1 cellular context compared by ENCODE assay signal in the genomic region with DNA sequence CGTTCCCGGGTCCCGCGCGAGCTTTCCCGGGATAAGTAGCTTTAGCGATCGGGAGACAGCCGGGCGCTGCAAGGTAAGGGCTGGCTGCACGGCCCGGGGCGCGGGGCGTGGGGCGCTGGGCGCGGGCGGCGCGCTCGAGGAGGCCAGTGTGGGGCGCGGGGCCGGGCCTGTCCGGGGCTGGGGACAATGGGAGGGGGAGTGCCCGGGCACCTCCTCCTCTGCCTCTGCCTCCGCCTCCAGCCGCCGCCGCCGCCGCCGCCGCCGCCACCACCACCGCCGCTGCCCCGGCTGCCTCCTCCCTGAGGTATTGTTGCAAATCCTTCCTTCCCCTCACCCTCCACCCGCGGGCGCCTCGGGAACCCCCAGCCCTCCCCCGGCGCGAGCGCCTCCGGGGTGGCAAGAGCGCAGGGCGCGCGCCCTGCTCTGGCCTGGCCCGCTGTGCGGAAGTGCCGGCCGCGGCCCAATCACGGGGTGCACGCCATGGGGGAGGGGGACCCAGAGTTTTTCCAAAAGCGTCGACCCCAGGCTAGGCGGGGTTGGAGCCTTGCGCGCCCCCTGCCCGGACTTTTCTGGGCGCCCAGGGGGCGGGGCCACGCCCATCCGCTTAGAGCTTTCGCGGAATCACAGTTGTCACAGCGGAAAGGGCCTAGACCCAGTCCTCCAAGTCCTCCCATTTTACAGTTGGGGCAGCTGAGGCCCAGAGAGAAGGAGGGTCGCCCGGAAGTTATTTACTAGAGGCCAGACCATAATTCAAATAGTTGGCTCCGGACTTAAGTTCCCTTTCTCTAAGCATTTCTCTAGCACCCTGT.
A peak's percentile ranks its signal among the peaks of the same experiment; 100 is the strongest.
TF ChIP-seq lines count a peak whose summit lies in the region.

A gene with protein sequence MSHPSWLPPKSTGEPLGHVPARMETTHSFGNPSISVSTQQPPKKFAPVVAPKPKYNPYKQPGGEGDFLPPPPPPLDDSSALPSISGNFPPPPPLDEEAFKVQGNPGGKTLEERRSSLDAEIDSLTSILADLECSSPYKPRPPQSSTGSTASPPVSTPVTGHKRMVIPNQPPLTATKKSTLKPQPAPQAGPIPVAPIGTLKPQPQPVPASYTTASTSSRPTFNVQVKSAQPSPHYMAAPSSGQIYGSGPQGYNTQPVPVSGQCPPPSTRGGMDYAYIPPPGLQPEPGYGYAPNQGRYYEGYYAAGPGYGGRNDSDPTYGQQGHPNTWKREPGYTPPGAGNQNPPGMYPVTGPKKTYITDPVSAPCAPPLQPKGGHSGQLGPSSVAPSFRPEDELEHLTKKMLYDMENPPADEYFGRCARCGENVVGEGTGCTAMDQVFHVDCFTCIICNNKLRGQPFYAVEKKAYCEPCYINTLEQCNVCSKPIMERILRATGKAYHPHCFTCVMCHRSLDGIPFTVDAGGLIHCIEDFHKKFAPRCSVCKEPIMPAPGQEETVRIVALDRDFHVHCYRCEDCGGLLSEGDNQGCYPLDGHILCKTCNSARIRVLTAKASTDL (plus strand): TSS at position 209 of the 809 bp plus-strand sequence. CDS start 251,964 bp downstream, outside the sequence.

TF ChIP-seq in WTC11, 78 proteins besides CTCF, POLR2A, EP300 and RAD21 (continued from another document):
- TF ChIP-seq, protein P1, sequence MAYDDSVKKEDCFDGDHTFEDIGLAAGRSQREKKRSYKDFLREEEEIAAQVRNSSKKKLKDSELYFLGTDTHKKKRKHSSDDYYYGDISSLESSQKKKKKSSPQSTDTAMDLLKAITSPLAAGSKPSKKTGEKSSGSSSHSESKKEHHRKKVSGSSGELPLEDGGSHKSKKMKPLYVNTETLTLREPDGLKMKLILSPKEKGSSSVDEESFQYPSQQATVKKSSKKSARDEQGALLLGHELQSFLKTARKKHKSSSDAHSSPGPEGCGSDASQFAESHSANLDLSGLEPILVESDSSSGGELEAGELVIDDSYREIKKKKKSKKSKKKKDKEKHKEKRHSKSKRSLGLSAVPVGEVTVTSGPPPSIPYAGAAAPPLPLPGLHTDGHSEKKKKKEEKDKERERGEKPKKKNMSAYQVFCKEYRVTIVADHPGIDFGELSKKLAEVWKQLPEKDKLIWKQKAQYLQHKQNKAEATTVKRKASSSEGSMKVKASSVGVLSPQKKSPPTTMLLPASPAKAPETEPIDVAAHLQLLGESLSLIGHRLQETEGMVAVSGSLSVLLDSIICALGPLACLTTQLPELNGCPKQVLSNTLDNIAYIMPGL (CRISPR knock-in tag; IDR thresholded peaks at IDR 0.05): peak; percentile 80; the same call in 1 of the 2 replicates
- TF ChIP-seq, protein P2, sequence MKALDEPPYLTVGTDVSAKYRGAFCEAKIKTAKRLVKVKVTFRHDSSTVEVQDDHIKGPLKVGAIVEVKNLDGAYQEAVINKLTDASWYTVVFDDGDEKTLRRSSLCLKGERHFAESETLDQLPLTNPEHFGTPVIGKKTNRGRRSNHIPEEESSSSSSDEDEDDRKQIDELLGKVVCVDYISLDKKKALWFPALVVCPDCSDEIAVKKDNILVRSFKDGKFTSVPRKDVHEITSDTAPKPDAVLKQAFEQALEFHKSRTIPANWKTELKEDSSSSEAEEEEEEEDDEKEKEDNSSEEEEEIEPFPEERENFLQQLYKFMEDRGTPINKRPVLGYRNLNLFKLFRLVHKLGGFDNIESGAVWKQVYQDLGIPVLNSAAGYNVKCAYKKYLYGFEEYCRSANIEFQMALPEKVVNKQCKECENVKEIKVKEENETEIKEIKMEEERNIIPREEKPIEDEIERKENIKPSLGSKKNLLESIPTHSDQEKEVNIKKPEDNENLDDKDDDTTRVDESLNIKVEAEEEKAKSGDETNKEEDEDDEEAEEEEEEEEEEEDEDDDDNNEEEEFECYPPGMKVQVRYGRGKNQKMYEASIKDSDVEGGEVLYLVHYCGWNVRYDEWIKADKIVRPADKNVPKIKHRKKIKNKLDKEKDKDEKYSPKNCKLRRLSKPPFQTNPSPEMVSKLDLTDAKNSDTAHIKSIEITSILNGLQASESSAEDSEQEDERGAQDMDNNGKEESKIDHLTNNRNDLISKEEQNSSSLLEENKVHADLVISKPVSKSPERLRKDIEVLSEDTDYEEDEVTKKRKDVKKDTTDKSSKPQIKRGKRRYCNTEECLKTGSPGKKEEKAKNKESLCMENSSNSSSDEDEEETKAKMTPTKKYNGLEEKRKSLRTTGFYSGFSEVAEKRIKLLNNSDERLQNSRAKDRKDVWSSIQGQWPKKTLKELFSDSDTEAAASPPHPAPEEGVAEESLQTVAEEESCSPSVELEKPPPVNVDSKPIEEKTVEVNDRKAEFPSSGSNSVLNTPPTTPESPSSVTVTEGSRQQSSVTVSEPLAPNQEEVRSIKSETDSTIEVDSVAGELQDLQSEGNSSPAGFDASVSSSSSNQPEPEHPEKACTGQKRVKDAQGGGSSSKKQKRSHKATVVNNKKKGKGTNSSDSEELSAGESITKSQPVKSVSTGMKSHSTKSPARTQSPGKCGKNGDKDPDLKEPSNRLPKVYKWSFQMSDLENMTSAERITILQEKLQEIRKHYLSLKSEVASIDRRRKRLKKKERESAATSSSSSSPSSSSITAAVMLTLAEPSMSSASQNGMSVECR (CRISPR knock-in tag; IDR thresholded peaks at IDR 0.05; ENCODE audit: borderline replicate concordance): 0 out of 2 replicates have a peak, but pooled peaks have one; percentile 0
- TF ChIP-seq ETV6 (CRISPR knock-in tag; IDR thresholded peaks at IDR 0.05) (no peak), ZNF232 (CRISPR knock-in tag; IDR thresholded peaks at IDR 0.05) (0 out of 2 replicates have a peak, but pooled peaks have one; percentile 46), ZNF423 (CRISPR knock-in tag; IDR thresholded peaks at IDR 0.05) (peak; percentile 90), ZNF121 (CRISPR knock-in tag; IDR thresholded peaks at IDR 0.05) (0 out of 2 replicates have a peak, but pooled peaks have one; percentile 27), HMGA2 (CRISPR knock-in tag; IDR thresholded peaks at IDR 0.05) (peak; percentile 5; the same call in 1 of the 2 replicates), GABPB1 (CRISPR knock-in tag; IDR thresholded peaks at IDR 0.05) (0 out of 2 replicates have a peak, but pooled peaks have one; percentile 10)
TF ChIP-seq in WTC11: peak in this region for 13.
